In genomic region chr4:158080354-158080753, GRCh38 we compare ENCODE assay signal across 1 cellular context.
TF ChIP-seq lines count a peak whose summit lies in the region.

No MANE protein-coding gene starts in this region.

TF ChIP-seq in GM23338, 12 proteins besides CTCF, POLR2A, EP300 and RAD21 (continued from another document):
- TF ChIP-seq ZNF462 (CRISPR knock-in tag; IDR thresholded peaks at IDR 0.05) = no peak
- no peak for TF ChIP-seq EZH2 (IDR thresholded peaks at IDR 0.05; ENCODE audit: low read depth, unreplicated experiment)
- no peak for TF ChIP-seq ZNF331 (CRISPR knock-in tag; IDR thresholded peaks at IDR 0.05; ENCODE audit: low read depth)
- no peak for TF ChIP-seq NANOG (IDR thresholded peaks at IDR 0.05; ENCODE audit: borderline replicate concordance)
- no peak for TF ChIP-seq ZNF114 (CRISPR knock-in tag; IDR thresholded peaks at IDR 0.05)
- no peak for TF ChIP-seq POLR2AphosphoS5 (IDR thresholded peaks at IDR 0.05; ENCODE audit: low read depth)
- TF ChIP-seq CREB1 (CRISPR knock-in tag; IDR thresholded peaks at IDR 0.05; ENCODE audit: low read depth) = no peak
- TF ChIP-seq REST (IDR thresholded peaks at IDR 0.05; ENCODE audit: unreplicated experiment) = no peak
- TF ChIP-seq EZH2phosphoT487 (IDR thresholded peaks at IDR 0.05; ENCODE audit: unreplicated experiment) = no peak
- no peak for TF ChIP-seq JUNB (IDR thresholded peaks at IDR 0.05; ENCODE audit: unreplicated experiment)
- no peak for TF ChIP-seq STAT1 (IDR thresholded peaks at IDR 0.05; ENCODE audit: unreplicated experiment)
